In the genomic region with DNA sequence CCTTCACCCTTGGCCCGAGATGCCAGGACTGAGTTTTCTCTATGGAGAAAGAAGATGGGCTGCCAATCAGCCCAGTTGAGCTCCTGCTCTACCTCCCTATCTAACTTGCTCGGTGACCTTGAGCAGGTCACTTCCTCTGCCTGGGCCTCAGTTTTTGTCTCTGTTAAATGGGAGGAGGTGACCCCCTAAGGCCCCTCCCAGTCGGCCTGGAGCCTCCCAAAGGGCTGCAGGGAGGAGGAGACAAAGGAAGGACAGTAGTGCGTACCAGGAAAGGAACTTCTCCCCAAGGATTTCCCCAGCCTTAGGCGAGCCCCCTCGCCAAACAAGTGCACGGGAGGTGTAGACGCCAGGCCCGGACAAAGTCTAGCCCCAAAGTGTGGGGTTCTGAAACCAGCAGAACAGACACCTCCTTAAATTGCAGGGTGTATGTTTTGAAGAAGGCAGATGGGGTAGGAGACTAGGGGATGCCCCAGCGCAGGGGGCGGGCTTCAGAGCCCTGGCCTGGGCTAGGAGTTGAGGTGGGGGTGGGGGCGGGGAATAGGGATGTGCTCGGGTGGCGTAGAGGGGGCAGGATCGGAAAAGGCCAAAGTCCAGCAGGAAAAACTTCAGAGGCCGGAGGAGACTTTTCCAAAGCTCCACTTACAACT, we compare ENCODE assay signal across 9 cellular contexts. TPM values are rescaled to one million over a fixed set of nuclear protein-coding genes. Genes with fewer than 3 reads are reported as not detected.
A peak's percentile ranks its signal among the peaks of the same experiment; 100 is the strongest.
DNase-seq lines count a peak whose midpoint lies in the region; ATAC-seq and TF ChIP-seq lines count a peak whose summit lies in the region.
"Had no signal": no experiment of that assay in that cellular context is flagged by ENCODE, and none has a peak within 500 bp of the region (broad histone marks: within the 10 kb centered on the region; RNA-seq: fewer than 3 reads in every experiment).

No MANE protein-coding gene starts in this region.

- no peak for TF ChIP-seq EP300 in gastroesophageal sphincter (IDR thresholded peaks at IDR 0.05)
- no peak for TF ChIP-seq EP300 in sigmoid colon (IDR thresholded peaks at IDR 0.05)

- TF ChIP-seq CTCF in VCaP (conservative IDR thresholded peaks at IDR 0.05) (no peak), gastroesophageal sphincter (IDR thresholded peaks at IDR 0.05) (no peak), sigmoid colon (IDR thresholded peaks at IDR 0.05) (no peak)

- H3K9me3 ChIP-seq in gastroesophageal sphincter: no peaks in the 10 kb centered on the region
- no peaks in the 10 kb centered on the region for H3K9me3 ChIP-seq in sigmoid colon

- H3K4me1 ChIP-seq in gastroesophageal sphincter (peaks cover 0 to 64% (median 36%) of the 10 kb centered on the region in 3 donors), sigmoid colon (peaks cover 0 to 66% (median 54%) of the 10 kb centered on the region in 4 donors)

- DNase-seq in sigmoid colon: peak; percentile 73
- no peak for DNase-seq in ureter (ENCODE audit: low spot score)
- DNase-seq in NCI-H1092 (lab: John Stamatoyannopoulos, UW): no peak
- DNase-seq in erythroblast (lab: John Stamatoyannopoulos, UW): no peak
- no peak for DNase-seq in activated CD8-positive, alpha-beta memory T cell treated with anti-CD3 and anti-CD28 coated beads for 24 hours
- DNase-seq: NCI-H2029 treated with DMSO at 0.1 percent for 48 hours had no signal

- H3K27ac ChIP-seq in VCaP (peak overlapping the region; percentile 62; the same call in 1 of the 2 replicates), gastroesophageal sphincter (peak overlapping the region; percentile 93 to 99 (median 96)), sigmoid colon (peak overlapping the region; percentile 95 to 99 (median 98))

- intact Hi-C loops in sigmoid colon (cut with DNase I): loop anchor here (5.0 kb wide), 1 partner anchor 381 kb away; a partner anchor contains a TSS

- H3K4me3 ChIP-seq in GM08714 (ENCODE audit: low read length) (peak overlapping the region; percentile 90), gastroesophageal sphincter (peak overlapping the region; percentile 75 to 92), sigmoid colon (peak overlapping the region; percentile 75 to 99 (median 98))

- H3K27me3 ChIP-seq in gastroesophageal sphincter (no peaks in the 10 kb centered on the region), sigmoid colon (no peaks in the 10 kb centered on the region)

- no peak for ATAC-seq in gastroesophageal sphincter

- 28% methylated on average over 8 of the region's 16 CpGs; no CpG with 5 or more reads in 1 of the 2 donors for WGBS in gastroesophageal sphincter (ENCODE audit: low coverage in 1 of 2), 2 donors
- 28 to 56% methylated on average over 15 to 16 of the region's 16 CpGs for WGBS in sigmoid colon, 2 donors

- H3K36me3 ChIP-seq in gastroesophageal sphincter: peaks cover 0 to 22% of the 10 kb centered on the region in 2 donors
- peaks cover 0 to 15% (median 0%) of the 10 kb centered on the region in 4 donors for H3K36me3 ChIP-seq in sigmoid colon

- TF ChIP-seq POLR2A in gastroesophageal sphincter (IDR thresholded peaks at IDR 0.05): no peak
- TF ChIP-seq POLR2A in sigmoid colon (IDR thresholded peaks at IDR 0.05): no peak
- TF ChIP-seq POLR2A in erythroblast (IDR thresholded peaks at IDR 0.05; ENCODE audit: low read length): no peak

RNA-seq across cellular contexts. Expression of a gene that starts 1.0 kb away (rescaled TPM):
- total RNA-seq in gastroesophageal sphincter (100 to 1,000 TPM; 102 to 223 (median 171) TPM), sigmoid colon (100 to 1,000 TPM; 108 to 166 (median 125) TPM), ureter (63.6 TPM)
- polyA plus RNA-seq in sigmoid colon: 10 to 100 TPM; 10.9 to 39.0 (median 36.2) TPM

RNA-seq across cellular contexts. Expression of a gene that starts 54.4 kb away (rescaled TPM):
- total RNA-seq in gastroesophageal sphincter (not detected), sigmoid colon (not detected), ureter (1.0 TPM)
- 1 to 10 TPM in 1 of 3 donors, not detected in 2; 1.5 TPM for polyA plus RNA-seq in sigmoid colon
